ENCODE assay signal across 19 cellular contexts in genomic region chr7:77284633-77285032, GRCh38.
"Had no signal": no experiment of that assay in that cellular context is flagged by ENCODE, and none has a peak within 500 bp of the region (broad histone marks: within the 10 kb centered on the region; RNA-seq: fewer than 3 reads in every experiment).

No MANE protein-coding gene starts in this region.

- DNase-seq: islet precursor cell; left ventricle myocardium inferior; mesendoderm; naive B cell; natural killer cell; nephron progenitor cell; ovary; retina; right cardiac atrium; spleen; stimulated activated CD4-positive, alpha-beta T cell treated with anti-CD3 and anti-CD28 coated beads, Interleukin-4, amount 100 ng/mL, for 24 hours; stimulated activated naive CD4-positive, alpha-beta T cell; upper lobe of left lung had no signal

- H3K27ac ChIP-seq: hepatocyte, left ventricle myocardium inferior, ovary, spleen, suprapubic skin, tibial nerve, upper lobe of left lung had no signal

- H3K27me3 ChIP-seq: hepatocyte, ovary, spleen, suprapubic skin, tibial nerve, upper lobe of left lung had no signal

- H3K4me2 ChIP-seq: hepatocyte had no signal

- H2AFZ ChIP-seq: hepatocyte had no signal

- H3K4me3 ChIP-seq: hepatocyte, left ventricle myocardium inferior, lung, ovary, spleen, tibial nerve, upper lobe of left lung had no signal

- H3K36me3 ChIP-seq: ovary, upper lobe of left lung had no signal

- ATAC-seq: natural killer cell; right cardiac atrium; sciatic nerve; stimulated activated effector memory CD8-positive, alpha-beta T cell treated with anti-CD3 and anti-CD28 coated beads, Interleukin-12 subunit alpha, Interleukin-12 subunit beta, amount 100 ng/mL, for 72 hours had no signal

- H3K79me2 ChIP-seq: hepatocyte had no signal

- H3K9me3 ChIP-seq: left ventricle myocardium inferior, ovary, spleen, suprapubic skin, tibial nerve, upper lobe of left lung had no signal
